ENCODE assay signal across 10 cellular contexts in the genomic region with DNA sequence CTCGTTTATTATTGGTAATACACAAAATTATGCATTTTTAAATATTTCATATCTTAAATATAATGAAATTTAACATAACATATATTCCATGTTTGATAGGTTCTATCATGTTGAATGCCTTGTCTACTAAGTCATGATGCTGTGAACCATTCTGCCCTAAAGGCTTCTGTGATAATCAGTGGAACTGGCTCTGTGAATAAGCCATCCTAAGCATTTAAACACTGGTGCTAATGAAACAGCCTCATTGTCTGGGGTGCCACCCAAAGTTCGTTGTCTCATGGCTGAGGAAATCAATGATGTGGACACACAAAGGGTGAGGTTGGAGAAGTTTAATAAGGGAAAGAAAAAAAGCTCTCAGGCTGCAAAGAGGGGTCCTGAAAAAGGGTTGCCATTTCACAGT.
"Had no signal": no experiment of that assay in that cellular context is flagged by ENCODE, and none has a peak within 500 bp of the region (broad histone marks: within the 10 kb centered on the region; RNA-seq: fewer than 3 reads in every experiment).

No MANE protein-coding gene starts in this region.

- H3K4me3 ChIP-seq: GM23248, GM23338, HAP-1 had no signal

- H2AFZ ChIP-seq: GM23248, GM23338 had no signal

- H3K9ac ChIP-seq: GM23248 had no signal

- DNase-seq: GM23248, GOT3, H7, H9, HCEC 1CT, HFFc6 had no signal

- H3K9me3 ChIP-seq: HAP-1 had no signal

- H3K36me3 ChIP-seq: HAP-1 had no signal

- H3K4me2 ChIP-seq: GM23338 had no signal

- FAIRE-seq: H1, H54 had no signal

- H3K4me1 ChIP-seq: HAP-1 had no signal

- H3K27ac ChIP-seq: GM23248 had no signal
